1 cellular context compared by ENCODE assay signal in the genomic region with DNA sequence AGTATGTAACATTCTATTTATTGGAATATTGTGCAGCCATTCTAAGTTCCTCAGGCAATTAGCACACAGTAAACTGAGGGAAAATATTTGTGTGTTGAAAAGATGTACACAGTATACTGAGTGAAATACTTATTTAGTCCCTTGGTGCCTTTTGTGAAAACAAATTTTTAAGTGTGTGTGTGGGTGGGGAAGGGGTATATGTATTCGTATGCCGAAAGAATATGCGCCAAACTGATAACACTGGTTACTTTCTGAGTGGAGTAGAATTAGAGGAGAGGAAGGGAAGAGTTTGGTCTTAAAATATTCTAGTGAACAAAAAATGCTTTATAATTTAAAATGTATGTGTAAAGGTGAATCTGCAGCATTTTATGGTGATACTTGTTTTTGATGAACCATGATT.
TF ChIP-seq lines count a peak whose summit lies in the region.

No MANE protein-coding gene starts in this region.

TF ChIP-seq in H1, 55 proteins besides CTCF, POLR2A, EP300 and RAD21:
- TF ChIP-seq CHD2 (IDR thresholded peaks at IDR 0.05; ENCODE audit: low read length) (no peak), CTBP2 (IDR thresholded peaks at IDR 0.05; ENCODE audit: borderline replicate concordance, insufficient read depth, insufficient read length, low read length) (no peak), CBX8 (IDR thresholded peaks at IDR 0.05; ENCODE audit: borderline replicate concordance, low read depth, low read length) (no peak), GTF2F1 (IDR thresholded peaks at IDR 0.05; ENCODE audit: borderline replicate concordance, low read depth, low read length) (no peak), EGR1 (IDR thresholded peaks at IDR 0.05; ENCODE audit: borderline replicate concordance, low read depth, low read length) (no peak), POU5F1 (IDR thresholded peaks at IDR 0.05; ENCODE audit: low read depth, low read length) (no peak), TCF12 (IDR thresholded peaks at IDR 0.05; ENCODE audit: low read depth, low read length) (no peak), KDM4A (IDR thresholded peaks at IDR 0.05; ENCODE audit: low read depth, low read length, severe bottlenecking) (no peak), NANOG (IDR thresholded peaks at IDR 0.05; ENCODE audit: insufficient read depth, low read depth, low read length, poor library complexity, severe bottlenecking) (no peak), CREB1 (IDR thresholded peaks at IDR 0.05) (no peak), EZH2 (IDR thresholded peaks at IDR 0.05; ENCODE audit: low read depth, low read length, severe bottlenecking) (no peak), TAF7 (optimal IDR thresholded peaks at IDR 0.05; ENCODE audit: borderline replicate concordance, low read depth, low read length) (no peak), PHF8 (conservative IDR thresholded peaks at IDR 0.05; ENCODE audit: low read depth, low read length) (no peak), JUN (IDR thresholded peaks at IDR 0.05; ENCODE audit: low read depth, low read length) (no peak), BCL11A (IDR thresholded peaks at IDR 0.05; ENCODE audit: low read depth in 2 of 2, low read length in 2 of 2) (no peak), NRF1 (IDR thresholded peaks at IDR 0.05; ENCODE audit: low read depth, low read length) (no peak), RFX5 (IDR thresholded peaks at IDR 0.05; ENCODE audit: borderline replicate concordance, low read depth, low read length) (no peak), BACH1 (IDR thresholded peaks at IDR 0.05; ENCODE audit: low read length) (no peak)
- TF ChIP-seq, protein P1, sequence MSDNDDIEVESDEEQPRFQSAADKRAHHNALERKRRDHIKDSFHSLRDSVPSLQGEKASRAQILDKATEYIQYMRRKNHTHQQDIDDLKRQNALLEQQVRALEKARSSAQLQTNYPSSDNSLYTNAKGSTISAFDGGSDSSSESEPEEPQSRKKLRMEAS (IDR thresholded peaks at IDR 0.05), result no peak
- TF ChIP-seq, protein P2, sequence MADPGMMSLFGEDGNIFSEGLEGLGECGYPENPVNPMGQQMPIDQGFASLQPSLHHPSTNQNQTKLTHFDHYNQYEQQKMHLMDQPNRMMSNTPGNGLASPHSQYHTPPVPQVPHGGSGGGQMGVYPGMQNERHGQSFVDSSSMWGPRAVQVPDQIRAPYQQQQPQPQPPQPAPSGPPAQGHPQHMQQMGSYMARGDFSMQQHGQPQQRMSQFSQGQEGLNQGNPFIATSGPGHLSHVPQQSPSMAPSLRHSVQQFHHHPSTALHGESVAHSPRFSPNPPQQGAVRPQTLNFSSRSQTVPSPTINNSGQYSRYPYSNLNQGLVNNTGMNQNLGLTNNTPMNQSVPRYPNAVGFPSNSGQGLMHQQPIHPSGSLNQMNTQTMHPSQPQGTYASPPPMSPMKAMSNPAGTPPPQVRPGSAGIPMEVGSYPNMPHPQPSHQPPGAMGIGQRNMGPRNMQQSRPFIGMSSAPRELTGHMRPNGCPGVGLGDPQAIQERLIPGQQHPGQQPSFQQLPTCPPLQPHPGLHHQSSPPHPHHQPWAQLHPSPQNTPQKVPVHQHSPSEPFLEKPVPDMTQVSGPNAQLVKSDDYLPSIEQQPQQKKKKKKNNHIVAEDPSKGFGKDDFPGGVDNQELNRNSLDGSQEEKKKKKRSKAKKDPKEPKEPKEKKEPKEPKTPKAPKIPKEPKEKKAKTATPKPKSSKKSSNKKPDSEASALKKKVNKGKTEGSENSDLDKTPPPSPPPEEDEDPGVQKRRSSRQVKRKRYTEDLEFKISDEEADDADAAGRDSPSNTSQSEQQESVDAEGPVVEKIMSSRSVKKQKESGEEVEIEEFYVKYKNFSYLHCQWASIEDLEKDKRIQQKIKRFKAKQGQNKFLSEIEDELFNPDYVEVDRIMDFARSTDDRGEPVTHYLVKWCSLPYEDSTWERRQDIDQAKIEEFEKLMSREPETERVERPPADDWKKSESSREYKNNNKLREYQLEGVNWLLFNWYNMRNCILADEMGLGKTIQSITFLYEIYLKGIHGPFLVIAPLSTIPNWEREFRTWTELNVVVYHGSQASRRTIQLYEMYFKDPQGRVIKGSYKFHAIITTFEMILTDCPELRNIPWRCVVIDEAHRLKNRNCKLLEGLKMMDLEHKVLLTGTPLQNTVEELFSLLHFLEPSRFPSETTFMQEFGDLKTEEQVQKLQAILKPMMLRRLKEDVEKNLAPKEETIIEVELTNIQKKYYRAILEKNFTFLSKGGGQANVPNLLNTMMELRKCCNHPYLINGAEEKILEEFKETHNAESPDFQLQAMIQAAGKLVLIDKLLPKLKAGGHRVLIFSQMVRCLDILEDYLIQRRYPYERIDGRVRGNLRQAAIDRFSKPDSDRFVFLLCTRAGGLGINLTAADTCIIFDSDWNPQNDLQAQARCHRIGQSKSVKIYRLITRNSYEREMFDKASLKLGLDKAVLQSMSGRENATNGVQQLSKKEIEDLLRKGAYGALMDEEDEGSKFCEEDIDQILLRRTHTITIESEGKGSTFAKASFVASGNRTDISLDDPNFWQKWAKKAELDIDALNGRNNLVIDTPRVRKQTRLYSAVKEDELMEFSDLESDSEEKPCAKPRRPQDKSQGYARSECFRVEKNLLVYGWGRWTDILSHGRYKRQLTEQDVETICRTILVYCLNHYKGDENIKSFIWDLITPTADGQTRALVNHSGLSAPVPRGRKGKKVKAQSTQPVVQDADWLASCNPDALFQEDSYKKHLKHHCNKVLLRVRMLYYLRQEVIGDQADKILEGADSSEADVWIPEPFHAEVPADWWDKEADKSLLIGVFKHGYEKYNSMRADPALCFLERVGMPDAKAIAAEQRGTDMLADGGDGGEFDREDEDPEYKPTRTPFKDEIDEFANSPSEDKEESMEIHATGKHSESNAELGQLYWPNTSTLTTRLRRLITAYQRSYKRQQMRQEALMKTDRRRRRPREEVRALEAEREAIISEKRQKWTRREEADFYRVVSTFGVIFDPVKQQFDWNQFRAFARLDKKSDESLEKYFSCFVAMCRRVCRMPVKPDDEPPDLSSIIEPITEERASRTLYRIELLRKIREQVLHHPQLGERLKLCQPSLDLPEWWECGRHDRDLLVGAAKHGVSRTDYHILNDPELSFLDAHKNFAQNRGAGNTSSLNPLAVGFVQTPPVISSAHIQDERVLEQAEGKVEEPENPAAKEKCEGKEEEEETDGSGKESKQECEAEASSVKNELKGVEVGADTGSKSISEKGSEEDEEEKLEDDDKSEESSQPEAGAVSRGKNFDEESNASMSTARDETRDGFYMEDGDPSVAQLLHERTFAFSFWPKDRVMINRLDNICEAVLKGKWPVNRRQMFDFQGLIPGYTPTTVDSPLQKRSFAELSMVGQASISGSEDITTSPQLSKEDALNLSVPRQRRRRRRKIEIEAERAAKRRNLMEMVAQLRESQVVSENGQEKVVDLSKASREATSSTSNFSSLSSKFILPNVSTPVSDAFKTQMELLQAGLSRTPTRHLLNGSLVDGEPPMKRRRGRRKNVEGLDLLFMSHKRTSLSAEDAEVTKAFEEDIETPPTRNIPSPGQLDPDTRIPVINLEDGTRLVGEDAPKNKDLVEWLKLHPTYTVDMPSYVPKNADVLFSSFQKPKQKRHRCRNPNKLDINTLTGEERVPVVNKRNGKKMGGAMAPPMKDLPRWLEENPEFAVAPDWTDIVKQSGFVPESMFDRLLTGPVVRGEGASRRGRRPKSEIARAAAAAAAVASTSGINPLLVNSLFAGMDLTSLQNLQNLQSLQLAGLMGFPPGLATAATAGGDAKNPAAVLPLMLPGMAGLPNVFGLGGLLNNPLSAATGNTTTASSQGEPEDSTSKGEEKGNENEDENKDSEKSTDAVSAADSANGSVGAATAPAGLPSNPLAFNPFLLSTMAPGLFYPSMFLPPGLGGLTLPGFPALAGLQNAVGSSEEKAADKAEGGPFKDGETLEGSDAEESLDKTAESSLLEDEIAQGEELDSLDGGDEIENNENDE (IDR thresholded peaks at IDR 0.05; ENCODE audit: insufficient replicate concordance, low read length), result no peak
